Comparison of ENCODE assay signal across 9 cellular contexts in genomic region chrX:1336331-1337143, GRCh38. TPM values are rescaled to one million over a fixed set of nuclear protein-coding genes. Genes with fewer than 3 reads are reported as not detected.
DNase-seq lines count a peak whose midpoint lies in the region; ATAC-seq and TF ChIP-seq lines count a peak whose summit lies in the region.
"Had no signal": no experiment of that assay in that cellular context is flagged by ENCODE, and none has a peak within 500 bp of the region (broad histone marks: within the 10 kb centered on the region; RNA-seq: fewer than 3 reads in every experiment).

TSS of gene IL3RA (plus strand) at chrX:1336785. CDS start at chrX:1341766, 4,981 bp downstream.

- POLR2A ChIA-PET in T-cell (lab: Charles Lee), result no interaction called here

- H3K27ac Mint-ChIP-seq in T-cell, result peak within 1 kb of the TSS in 1 of 2 donors; percentile 45

- ATAC-seq in HG02610 (IDR thresholded peaks at IDR 0.05; ENCODE audit: unreplicated experiment) (peak; percentile 42), T-cell (replicated peaks in 1 of 4) (peak in 3 of 4 experiments; percentile 45 to 55 (median 47)), Right ventricle myocardium superior (ENCODE audit: poor library complexity) (peak; percentile 70), sciatic nerve (peak; percentile 90)

- CTCF ChIA-PET in T-cell (lab: Charles Lee), result no interaction called here

- intact Hi-C loops in Right ventricle myocardium superior (cut with DNase I) (no loop called here), sciatic nerve (cut with DNase I) (no loop called here)

- H3K27me3 Mint-ChIP-seq in T-cell, result peaks cover 0 to 4% of the 10 kb centered on the region in 2 donors

- TF ChIP-seq CTCF in GM13977 (IDR thresholded peaks at IDR 0.05; ENCODE audit: extremely low read depth, insufficient read depth, missing control alignments), result no peak

- peak within 1 kb of the TSS; percentile 77 to 78 (median 77) for H3K4me3 Mint-ChIP-seq in T-cell

- H3K9me3 Mint-ChIP-seq in T-cell, result peaks cover 0 to 4% (median 3%) of the 10 kb centered on the region in 3 donors

- DNase-seq in GM13977 (ENCODE audit: low spot score), result peak; percentile 52
- DNase-seq in T-cell, result peak in 10 of 34 experiments; percentile 6 to 58 (median 16)
- peak; percentile 46 for DNase-seq in Right ventricle myocardium superior
- no peak for DNase-seq in sciatic nerve (ENCODE audit: low spot score)
- DNase-seq in SHP77 treated with DMSO at 0.1 percent for 48 hours (lab: John Stamatoyannopoulos, UW), result no peak
- DNase-seq in islet precursor cell, result no peak
- DNase-seq in ACHN, result no peak

- in situ Hi-C loops in GM13977 (cut with MboI; ENCODE audit: low pct_unique_long_range_greater_than_20kb, low sequenced_read_pairs, unreplicated experiment), result no loop called here
- in situ Hi-C loops in ACHN (cut with HindIII; ENCODE audit: low pct_ligation_motif_present, low pct_unique_long_range_greater_than_20kb, low sequenced_read_pairs), result no loop called here

- H3K36me3 Mint-ChIP-seq in T-cell, result peaks cover 6% of the 10 kb centered on the region

- H3K4me1 Mint-ChIP-seq in T-cell, result peaks cover 10 to 21% (median 20%) of the 10 kb centered on the region in 3 donors

RNA-seq across cellular contexts. Expression of gene IL3RA, which starts in this region (rescaled TPM):
- total RNA-seq in T-cell, result under 1 TPM; 0.16 to 0.75 (median 0.35) TPM
- total RNA-seq in Right ventricle myocardium superior, result 6.4 TPM
- 17.5 TPM for total RNA-seq in sciatic nerve
- total RNA-seq: SJSA1 had no signal

Comparison
In these comparisons a context has a peak if more than half of its experiments do, and no peak if none do; other contexts are left out.
1. Peak in ATAC-seq in T-cell; RNA of the gene not detected or under 1 TPM.
2. DNase-seq: peak in GM13977 (single experiment) and Right ventricle myocardium superior (single experiment); none in sciatic nerve (single experiment), SHP77 treated with DMSO at 0.1 percent for 48 hours (single experiment), islet precursor cell (single experiment) and ACHN (single experiment).
3. Peak in every context shown above with its lines, with median percentiles within 50 percentile points of each other: ATAC-seq.